Comparison of ENCODE assay signal across 14 cellular contexts in genomic region chr3:99934984-99935797, GRCh38.
DNase-seq lines count a peak whose midpoint lies in the region; ATAC-seq, FAIRE-seq and TF ChIP-seq lines count a peak whose summit lies in the region.
"Had no signal": no experiment of that assay in that cellular context is flagged by ENCODE, and none has a peak within 500 bp of the region (broad histone marks: within the 10 kb centered on the region; RNA-seq: fewer than 3 reads in every experiment).

No MANE protein-coding gene starts in this region.

- H3K27ac ChIP-seq in right atrium auricular region (peak overlapping the region; percentile 60 to 69), pancreas (no peak overlapping the region)

- intact Hi-C loops in pancreas (cut with DNase I): no loop called here

- no peaks in the 10 kb centered on the region for H3K27me3 Mint-ChIP-seq in brain
- H3K27me3 Mint-ChIP-seq: activated T-helper 17 cell treated with anti-CD3 and anti-CD28 coated beads, Interleukin-2, amount 50 U/mL, for 72 hours had no signal

- peaks cover 56% of the 10 kb centered on the region for H3K4me1 Mint-ChIP-seq in brain

- no peak for TF ChIP-seq POLR2A in GM12892 (IDR thresholded peaks at IDR 0.05; ENCODE audit: low read depth, low read length)

- WGBS in pancreas, 2 donors: 55 to 56% methylated on average over 4 of the region's 4 CpGs

- FAIRE-seq in GM12892 (lab: Jason Lieb, UNC) (peak; percentile 5), pancreas (lab: Jason Lieb, UNC) (peak; percentile 9)
- FAIRE-seq: frontal cortex, urothelium cell line had no signal

- H3K9me3 ChIP-seq in right atrium auricular region (no peaks in the 10 kb centered on the region), pancreas (no peaks in the 10 kb centered on the region), HAP-1 (no peaks in the 10 kb centered on the region)
- H3K9me3 ChIP-seq: BE2C had no signal

- H3K9me3 Mint-ChIP-seq in brain: no peaks in the 10 kb centered on the region
- H3K9me3 Mint-ChIP-seq: activated T-helper 17 cell treated with anti-CD3 and anti-CD28 coated beads, Interleukin-2, amount 50 U/mL, for 72 hours had no signal

- ATAC-seq in pancreas: peak in 3 of 4 donors; percentile 44 to 71 (median 61)
- ATAC-seq: activated T-helper 17 cell treated with anti-CD3 and anti-CD28 coated beads, Interleukin-2, amount 50 U/mL, for 72 hours had no signal

- no peaks in the 10 kb centered on the region for H3K27me3 ChIP-seq in right atrium auricular region
- H3K27me3 ChIP-seq in pancreas: no peaks in the 10 kb centered on the region
- H3K27me3 ChIP-seq in HAP-1 (ENCODE audit: low read depth): 0 out of 2 replicates have a peak, but pooled peaks cover 2% of the 10 kb centered on the region
- H3K27me3 ChIP-seq: BE2C had no signal

- no peaks in the 10 kb centered on the region for H3K36me3 Mint-ChIP-seq in brain

- H3K4me3 ChIP-seq in right atrium auricular region (no peak overlapping the region), pancreas (no peak overlapping the region), HAP-1 (no peak overlapping the region)

- no peak overlapping the region for H3K4me3 Mint-ChIP-seq in brain
- H3K4me3 Mint-ChIP-seq: activated T-helper 17 cell treated with anti-CD3 and anti-CD28 coated beads, Interleukin-2, amount 50 U/mL, for 72 hours had no signal

- peak overlapping the region in 4 of 5 experiments; percentile 21 to 90 (median 64) for H3K27ac Mint-ChIP-seq in brain
- H3K27ac Mint-ChIP-seq: activated T-helper 17 cell treated with anti-CD3 and anti-CD28 coated beads, Interleukin-2, amount 50 U/mL, for 72 hours had no signal

- H3K4me1 ChIP-seq in right atrium auricular region: peaks cover 0 to 55% of the 10 kb centered on the region in 2 donors
- H3K4me1 ChIP-seq in pancreas: no peaks in the 10 kb centered on the region
- no peaks in the 10 kb centered on the region; the same call in 1 of the 2 replicates for H3K4me1 ChIP-seq in HAP-1

- DNase-seq in GM12892 (ENCODE audit: insufficient read length): no peak
- DNase-seq in right atrium auricular region (ENCODE audit: low spot score): no peak
- DNase-seq in pancreas: no peak
- no peak for DNase-seq in SK-N-DZ (ENCODE audit: low spot score)
- no peak for DNase-seq in HAP-1 (ENCODE audit: low spot score in 2 of 2)
- no peak for DNase-seq in GM19238 (ENCODE audit: insufficient read length, low spot score)
- DNase-seq in activated naive CD4-positive, alpha-beta T cell treated with anti-CD3 and anti-CD28 coated beads, Interleukin-2, amount 50 U/mL, for 16 hours: no peak
- DNase-seq: BE2C; central memory CD4-positive, alpha-beta T cell; NCI-H1417 treated with DMSO at 0.1 percent for 48 hours had no signal

- TF ChIP-seq CTCF in brain (conservative IDR thresholded peaks at IDR 0.05) (no peak), right atrium auricular region (IDR thresholded peaks at IDR 0.05) (no peak), pancreas (IDR thresholded peaks at IDR 0.05) (no peak)

- H3K36me3 ChIP-seq in right atrium auricular region (no peaks in the 10 kb centered on the region), pancreas (no peaks in the 10 kb centered on the region), HAP-1 (replicated peaks) (no peaks in the 10 kb centered on the region)

- in situ Hi-C loops in HAP-1 (cut with MboI; ENCODE audit: low sequenced_read_pairs): no loop called here

Comparison
In these comparisons a context has a peak if more than half of its experiments do, and no peak if none do; other contexts are left out.
1. H3K27ac ChIP-seq: peak in right atrium auricular region (2 of 2); none in pancreas (0 of 4).